In genomic region chr17:49587366-49588073, GRCh38 we compare ENCODE assay signal across 14 cellular contexts. TPM values are rescaled to one million over a fixed set of nuclear protein-coding genes. Genes with fewer than 3 reads are reported as not detected.
DNase-seq lines count a peak whose midpoint lies in the region; ATAC-seq and TF ChIP-seq lines count a peak whose summit lies in the region.
"Had no signal": no experiment of that assay in that cellular context is flagged by ENCODE, and none has a peak within 500 bp of the region (broad histone marks: within the 10 kb centered on the region; RNA-seq: fewer than 3 reads in every experiment).

No MANE protein-coding gene starts in this region.

- CTCF ChIA-PET in RWPE1 (lab: Yijun Ruan, JAX) = interaction anchor here (1.6 kb wide), 1 partner anchor 31 kb away, joined by 3 read pairs; no protein-coding TSS in a partner anchor
- CTCF ChIA-PET in naive thymus-derived CD4-positive, alpha-beta T cell (lab: Charles Lee) = no interaction called here

- peaks cover 0 to 2% of the 10 kb centered on the region in 2 experiments for H3K36me3 ChIP-seq in trophoblast cell (ENCODE audit: control insufficient read depth in 1 of 2, insufficient read depth in 2 of 2, low read length in 2 of 2)
- no peaks in the 10 kb centered on the region for H3K36me3 ChIP-seq in naive thymus-derived CD4-positive, alpha-beta T cell (ENCODE audit: control insufficient read depth in 2 of 3, insufficient read depth in 3 of 3, low read length in 3 of 3)

- WGBS in trophoblast cell (ENCODE audit: extremely low coverage, insufficient coverage, insufficient read length) = no CpG with 5 or more reads among the region's 12 CpGs

- H3K4me1 ChIP-seq in trophoblast cell (ENCODE audit: control insufficient read depth in 1 of 2, insufficient read depth in 2 of 2, low read length in 2 of 2) = peaks cover 0 to 2% of the 10 kb centered on the region in 2 experiments
- no peaks in the 10 kb centered on the region for H3K4me1 ChIP-seq in naive thymus-derived CD4-positive, alpha-beta T cell (ENCODE audit: control insufficient read depth in 2 of 2, insufficient read depth in 2 of 2, low read length in 2 of 2)

- no peaks in the 10 kb centered on the region for H3K9me3 ChIP-seq in trophoblast cell (ENCODE audit: insufficient read depth, low read depth, low read length)
- no peaks in the 10 kb centered on the region for H3K9me3 ChIP-seq in naive thymus-derived CD4-positive, alpha-beta T cell (ENCODE audit: control insufficient read depth in 2 of 3, low read length in 3 of 3)
- H3K9me3 ChIP-seq: BLaER1 treated with 17β-estradiol and CSF1 and Interleukin-3, amounts not matched to agents 10 nM and 100 nM had no signal

- no peaks in the 10 kb centered on the region for H3K27me3 ChIP-seq in trophoblast cell (ENCODE audit: insufficient read depth, low read length)
- no peaks in the 10 kb centered on the region for H3K27me3 ChIP-seq in naive thymus-derived CD4-positive, alpha-beta T cell (ENCODE audit: control insufficient read depth in 2 of 2, insufficient read depth in 2 of 2, low read length in 2 of 2)
- H3K27me3 ChIP-seq: BLaER1 treated with 17β-estradiol and CSF1 and Interleukin-3, amounts not matched to agents 10 nM and 100 nM had no signal

- H3K4me2 ChIP-seq in trophoblast cell (ENCODE audit: low read length) = no peak overlapping the region

- H3K9ac ChIP-seq in trophoblast cell (ENCODE audit: low read length) = no peak overlapping the region
- H3K9ac ChIP-seq: BLaER1 treated with 17β-estradiol and CSF1 and Interleukin-3, amounts not matched to agents 10 nM and 100 nM had no signal

- TF ChIP-seq CTCF in RWPE1 (conservative IDR thresholded peaks at IDR 0.05; ENCODE audit: low read depth) = no peak
- TF ChIP-seq CTCF in coronary artery (IDR thresholded peaks at IDR 0.05) = no peak
- no peak for TF ChIP-seq CTCF in type B pancreatic cell (conservative IDR thresholded peaks at IDR 0.05)

- no peak for ATAC-seq in naive thymus-derived CD4-positive, alpha-beta T cell
- no peak for ATAC-seq in GM21515 (IDR thresholded peaks at IDR 0.05; ENCODE audit: unreplicated experiment)
- ATAC-seq: GM12878 had no signal

- H3K4me3 Mint-ChIP-seq in type B pancreatic cell = no peak overlapping the region
- no peak overlapping the region for H3K4me3 Mint-ChIP-seq in naive thymus-derived CD4-positive, alpha-beta T cell
- H3K4me3 Mint-ChIP-seq: CD4-positive, CD25-positive, alpha-beta regulatory T cell; HFFc6 had no signal

- no peak overlapping the region for H2BK12ac ChIP-seq in trophoblast cell (ENCODE audit: low read length)

- peaks cover 5% of the 10 kb centered on the region for H3K36me3 Mint-ChIP-seq in type B pancreatic cell
- peaks cover 0 to 18% (median 8%) of the 10 kb centered on the region in 5 donors for H3K36me3 Mint-ChIP-seq in naive thymus-derived CD4-positive, alpha-beta T cell

- H2AFZ ChIP-seq in trophoblast cell (ENCODE audit: insufficient read depth, low read length, poor library complexity) = no peak overlapping the region

- intact Hi-C loops in naive thymus-derived CD4-positive, alpha-beta T cell (cut with micrococcal nuclease) = no loop called here

- no peaks in the 10 kb centered on the region for H3K79me1 ChIP-seq in trophoblast cell (ENCODE audit: low read length)

- no peak overlapping the region for H3K14ac ChIP-seq in trophoblast cell (ENCODE audit: low read length)

- H3K27ac ChIP-seq in RWPE1 (0 out of 2 replicates have a peak overlapping the region, but pooled peaks have one; percentile 17), coronary artery (peak overlapping the region; percentile 6 to 83), trophoblast cell (ENCODE audit: low read depth, low read length) (no peak overlapping the region)
- H3K27ac ChIP-seq in naive thymus-derived CD4-positive, alpha-beta T cell (ENCODE audit: low read depth, low read length) = no peak overlapping the region
- H3K27ac ChIP-seq: BLaER1 treated with 17β-estradiol and CSF1 and Interleukin-3, amounts not matched to agents 10 nM and 100 nM had no signal

- no peak overlapping the region for H4K91ac ChIP-seq in trophoblast cell (ENCODE audit: low read depth, low read length)

- H4K8ac ChIP-seq in trophoblast cell (ENCODE audit: low read depth, low read length) = no peak overlapping the region

- no peaks in the 10 kb centered on the region for H3K27me3 Mint-ChIP-seq in type B pancreatic cell
- H3K27me3 Mint-ChIP-seq in naive thymus-derived CD4-positive, alpha-beta T cell = no peaks in the 10 kb centered on the region

- H3K79me2 ChIP-seq in trophoblast cell (ENCODE audit: control insufficient read depth, insufficient read depth, low read length, poor library complexity) = no peaks in the 10 kb centered on the region

- H2AK5ac ChIP-seq in trophoblast cell (ENCODE audit: low read length) = no peak overlapping the region

- no peak overlapping the region for H3K27ac Mint-ChIP-seq in type B pancreatic cell
- H3K27ac Mint-ChIP-seq in naive thymus-derived CD4-positive, alpha-beta T cell = peak overlapping the region in 2 of 9 donors; percentile 8 to 76

- H3K4ac ChIP-seq in trophoblast cell (ENCODE audit: low read depth, low read length) = no peak overlapping the region

- no peak overlapping the region for H2BK5ac ChIP-seq in trophoblast cell (ENCODE audit: low read depth, low read length, poor library complexity)

- no peak overlapping the region for H4K12ac ChIP-seq in trophoblast cell (ENCODE audit: low read depth, low read length)

- no peak for DNase-seq in RWPE1 (ENCODE audit: low spot score)
- no peak for DNase-seq in coronary artery (ENCODE audit: low spot score)
- peak; percentile 84 to 89 for DNase-seq in trophoblast cell
- DNase-seq in type B pancreatic cell (ENCODE audit: extremely low spot score, unreplicated experiment) = peak; percentile 47
- DNase-seq in naive thymus-derived CD4-positive, alpha-beta T cell = no peak
- no peak for DNase-seq in HUDEP-2 (lab: John Stamatoyannopoulos, UW; ENCODE audit: unreplicated experiment in 76 of 76)
- DNase-seq: ACHN; CD4-positive, CD25-positive, alpha-beta regulatory T cell; HCEC 1CT; HFFc6 had no signal

- H3K4me1 Mint-ChIP-seq in type B pancreatic cell (ENCODE audit: unreplicated experiment) = peaks cover 8% of the 10 kb centered on the region
- H3K4me1 Mint-ChIP-seq in naive thymus-derived CD4-positive, alpha-beta T cell = peaks cover 0 to 10% (median 0%) of the 10 kb centered on the region in 7 donors

- no peak overlapping the region for H3K4me3 ChIP-seq in coronary artery
- no peak overlapping the region for H3K4me3 ChIP-seq in trophoblast cell (ENCODE audit: low read depth, low read length)
- no peak overlapping the region for H3K4me3 ChIP-seq in naive thymus-derived CD4-positive, alpha-beta T cell (ENCODE audit: low read length)
- H3K4me3 ChIP-seq: BLaER1 treated with 17β-estradiol and CSF1 and Interleukin-3, amounts not matched to agents 10 nM and 100 nM; GM12878 had no signal

- POLR2A ChIA-PET in RWPE1 (lab: Yijun Ruan, JAX; ENCODE audit: low non-redundant PET) = no interaction called here
- POLR2A ChIA-PET in naive thymus-derived CD4-positive, alpha-beta T cell (lab: Charles Lee) = no interaction called here

- H3K23ac ChIP-seq in trophoblast cell (ENCODE audit: low read length) = no peak overlapping the region

- H3K18ac ChIP-seq in trophoblast cell (ENCODE audit: low read length) = no peak overlapping the region

- H2BK120ac ChIP-seq in trophoblast cell (ENCODE audit: insufficient read depth, low read length, poor library complexity) = no peak overlapping the region

- no peaks in the 10 kb centered on the region for H3K9me3 Mint-ChIP-seq in type B pancreatic cell
- peaks cover 0 to 4% (median 0%) of the 10 kb centered on the region in 11 donors for H3K9me3 Mint-ChIP-seq in naive thymus-derived CD4-positive, alpha-beta T cell
- H3K9me3 Mint-ChIP-seq: CD4-positive, CD25-positive, alpha-beta regulatory T cell; HFFc6 had no signal

RNA-seq across cellular contexts. Expression of gene NXPH3, which starts 11.8 kb away (rescaled TPM):
- 0.72 and 0.85 TPM in 2 replicates for polyA plus RNA-seq in trophoblast cell (2013)
- 0.45 and 0.46 TPM in 2 replicates for total RNA-seq in type B pancreatic cell (ENCODE audit: low replicate concordance)
- not detected for total RNA-seq in naive thymus-derived CD4-positive, alpha-beta T cell
- polyA plus RNA-seq in naive thymus-derived CD4-positive, alpha-beta T cell = not detected
- total RNA-seq: CD4-positive, CD25-positive, alpha-beta regulatory T cell; Daoy had no signal
- polyA plus RNA-seq: CD4-positive, CD25-positive, alpha-beta regulatory T cell had no signal

Comparison
In these comparisons a context has a peak if more than half of its experiments do, and no peak if none do; other contexts are left out.
1. DNase-seq: peak in trophoblast cell (2 of 2) and type B pancreatic cell (single experiment); none in RWPE1 (single experiment), coronary artery (single experiment), naive thymus-derived CD4-positive, alpha-beta T cell (0 of 9) and HUDEP-2 (0 of 76).
2. H3K27ac ChIP-seq: peak in RWPE1 (single experiment) and coronary artery (2 of 2); none in trophoblast cell (single experiment) and naive thymus-derived CD4-positive, alpha-beta T cell (single experiment).